ENCODE assay signal across 18 cellular contexts in the genomic region with DNA sequence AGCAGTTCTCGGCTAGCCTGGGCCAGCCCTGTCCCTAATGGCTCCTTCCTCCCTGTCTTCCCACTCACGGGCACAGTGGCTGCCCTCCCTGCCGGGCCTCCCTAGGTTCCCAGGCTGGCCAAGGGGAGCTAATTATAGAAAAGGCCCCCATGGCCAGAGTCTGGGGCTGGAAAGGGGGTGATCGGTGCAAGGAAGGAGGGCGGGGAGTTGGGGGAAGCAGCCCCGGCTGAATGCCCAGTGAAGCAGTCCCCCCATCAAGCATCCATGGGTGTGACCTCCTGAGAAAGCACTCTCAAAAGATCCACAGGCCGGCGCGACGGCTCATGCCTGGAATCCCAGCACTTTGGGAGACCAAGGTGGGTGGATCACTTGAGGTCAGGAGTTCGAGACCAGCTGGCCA. TPM values are rescaled to one million over a fixed set of nuclear protein-coding genes. Genes with fewer than 3 reads are reported as not detected.
"Had no signal": no experiment of that assay in that cellular context is flagged by ENCODE, and none has a peak within 500 bp of the region (broad histone marks: within the 10 kb centered on the region; RNA-seq: fewer than 3 reads in every experiment).

No MANE protein-coding gene starts in this region.

- H3K4me1 ChIP-seq: breast epithelium had no signal

- H3K4me3 Mint-ChIP-seq: activated CD4-positive, alpha-beta T cell treated with anti-CD3 and anti-CD28 coated beads for 36 hours; activated CD8-positive, alpha-beta T cell treated with anti-CD3 and anti-CD28 coated beads for 36 hours; central memory CD8-positive, alpha-beta T cell had no signal

- H3K27ac ChIP-seq: VCaP had no signal

- H3K27ac Mint-ChIP-seq: activated CD4-positive, alpha-beta T cell treated with anti-CD3 and anti-CD28 coated beads for 36 hours; activated CD8-positive, alpha-beta T cell treated with anti-CD3 and anti-CD28 coated beads for 36 hours had no signal

- H3K27me3 Mint-ChIP-seq: activated CD4-positive, alpha-beta T cell treated with anti-CD3 and anti-CD28 coated beads for 36 hours; activated CD8-positive, alpha-beta T cell treated with anti-CD3 and anti-CD28 coated beads for 36 hours; central memory CD8-positive, alpha-beta T cell had no signal

- H3K4me1 Mint-ChIP-seq: activated CD4-positive, alpha-beta T cell treated with anti-CD3 and anti-CD28 coated beads for 36 hours; central memory CD8-positive, alpha-beta T cell had no signal

- H3K36me3 ChIP-seq: breast epithelium had no signal

- DNase-seq: activated CD4-positive, alpha-beta T cell treated with anti-CD3 and anti-CD28 coated beads for 36 hours; activated CD4-positive, alpha-beta T cell treated with anti-CD3 and anti-CD28 coated beads, Interleukin-2, amount 50 U/mL, for 1 hour; activated CD8-positive, alpha-beta memory T cell treated with anti-CD3 and anti-CD28 coated beads, Interleukin-2, amount 50 U/mL, for 4 hours; activated CD8-positive, alpha-beta T cell treated with anti-CD3 and anti-CD28 coated beads for 36 hours; activated naive CD4-positive, alpha-beta T cell treated with anti-CD3 and anti-CD28 coated beads, Interleukin-2, amount 50 U/mL, for 16 hours; aorta; KBM-7; NCI-H1436; NCI-H187; NCI-H2081; NCI-H524; PC-3; SHP77 treated with DMSO at 0.1 percent for 48 hours had no signal

- ATAC-seq: activated CD4-positive, alpha-beta T cell treated with anti-CD3 and anti-CD28 coated beads for 36 hours; activated CD8-positive, alpha-beta T cell treated with anti-CD3 and anti-CD28 coated beads for 36 hours; PC-3 had no signal

- H3K27me3 ChIP-seq: breast epithelium had no signal

- H3K9me3 Mint-ChIP-seq: activated CD8-positive, alpha-beta T cell treated with anti-CD3 and anti-CD28 coated beads for 36 hours; central memory CD8-positive, alpha-beta T cell had no signal

- H3K9me3 ChIP-seq: breast epithelium had no signal

RNA-seq across cellular contexts. Expression of a gene that starts 54.9 kb away (rescaled TPM):
- total RNA-seq: LHCN-M2, MCF 10A had no signal
